Comparison of ENCODE assay signal across 9 cellular contexts in the genomic region with DNA sequence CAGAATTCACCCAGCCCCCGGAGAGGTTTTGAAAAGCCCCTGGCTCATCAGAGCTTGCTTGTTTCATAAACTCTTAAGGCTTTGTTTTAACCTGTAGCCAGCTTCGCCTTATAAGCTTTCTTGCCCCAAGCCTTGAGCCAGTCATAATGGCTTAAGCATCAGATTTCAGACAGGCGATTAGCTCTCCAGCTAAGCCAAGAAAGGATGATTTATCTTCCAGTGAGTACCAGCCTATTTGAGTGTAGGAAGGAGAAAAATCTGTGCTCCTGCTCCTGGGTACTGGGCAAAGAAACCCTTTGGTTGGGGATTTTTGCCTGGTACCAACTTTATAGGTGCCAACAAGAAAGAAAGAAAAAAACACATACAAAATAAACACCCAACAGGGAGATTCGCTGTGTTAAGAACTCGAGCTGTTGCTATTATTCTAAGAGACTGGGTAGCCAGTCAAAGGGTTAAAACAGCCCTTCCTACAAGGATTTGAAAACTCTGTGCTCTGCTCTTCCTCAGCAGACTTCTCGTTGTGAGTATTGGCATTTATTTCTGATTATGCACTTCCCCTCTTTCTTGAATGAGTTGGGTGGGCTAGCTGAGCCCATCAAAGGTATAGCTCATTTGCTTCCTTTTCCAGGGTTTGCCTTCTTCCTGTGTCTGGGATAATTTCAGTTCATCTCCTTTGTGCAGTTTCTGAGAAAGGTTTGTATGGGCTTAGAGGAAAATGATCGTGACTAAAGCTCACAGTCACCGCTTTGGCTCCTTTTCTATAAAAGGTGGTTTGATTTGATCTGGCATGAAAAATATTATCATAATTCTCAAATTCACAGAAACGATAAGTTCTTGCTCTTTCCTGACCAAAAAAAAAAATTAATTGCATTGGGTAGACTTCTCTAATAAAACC.
A peak's percentile ranks its signal among the peaks of the same experiment; 100 is the strongest.
DNase-seq lines count a peak whose midpoint lies in the region; ATAC-seq and TF ChIP-seq lines count a peak whose summit lies in the region.
"Had no signal": no experiment of that assay in that cellular context is flagged by ENCODE, and none has a peak within 500 bp of the region (broad histone marks: within the 10 kb centered on the region; RNA-seq: fewer than 3 reads in every experiment).

No MANE protein-coding gene starts in this region.

- peak overlapping the region; percentile 93 for H3K4me2 ChIP-seq in GM23248 (ENCODE audit: unreplicated experiment)

- DNase-seq in GM23248 (peak; percentile 75), adrenal gland (peak in 2 of 7 donors; percentile 20 to 25), sigmoid colon (no peak), erythroblast (lab: John Stamatoyannopoulos, UW) (no peak), NCI-H1436 treated with DMSO at 0.1 percent for 48 hours (lab: John Stamatoyannopoulos, UW) (no peak), lower lobe of right lung (no peak)
- DNase-seq: NCI-H446 treated with DMSO at 0.1 percent for 48 hours had no signal

- 1 to 5% methylated on average over 9 of the region's 9 CpGs for WGBS in GM23248 (ENCODE audit: low coverage in 1 of 2, low lambda C conversion rate in 2 of 2, missing lambda C conversion rate in 2 of 2), 2 experiments
- 35 to 49% (median 46%) methylated on average over 9 of the region's 9 CpGs for WGBS in adrenal gland, 4 donors
- WGBS in gastroesophageal sphincter (ENCODE audit: low coverage in 1 of 2), 2 donors, result 17 to 18% methylated on average over 8 to 9 of the region's 9 CpGs
- 64 to 80% methylated on average over 9 of the region's 9 CpGs for WGBS in sigmoid colon, 2 donors

- TF ChIP-seq POLR2A in adrenal gland (IDR thresholded peaks at IDR 0.05), result no peak
- peak; percentile 34 to 35 for TF ChIP-seq POLR2A in gastroesophageal sphincter (IDR thresholded peaks at IDR 0.05)
- no peak for TF ChIP-seq POLR2A in sigmoid colon (IDR thresholded peaks at IDR 0.05)
- TF ChIP-seq POLR2A in erythroblast (IDR thresholded peaks at IDR 0.05; ENCODE audit: low read length), result no peak

- H3K9me3 ChIP-seq in GM23248 (ENCODE audit: low read depth), result no peaks in the 10 kb centered on the region
- no peaks in the 10 kb centered on the region for H3K9me3 ChIP-seq in adrenal gland (replicated peaks in 1 of 3)
- no peaks in the 10 kb centered on the region for H3K9me3 ChIP-seq in gastroesophageal sphincter
- no peaks in the 10 kb centered on the region for H3K9me3 ChIP-seq in sigmoid colon
- H3K9me3 ChIP-seq in lower lobe of right lung, result no peaks in the 10 kb centered on the region

- H3K9ac ChIP-seq in GM23248, result peak overlapping the region; percentile 88

- TF ChIP-seq CTCF in adrenal gland (IDR thresholded peaks at IDR 0.05) (no peak), gastroesophageal sphincter (IDR thresholded peaks at IDR 0.05) (no peak), sigmoid colon (IDR thresholded peaks at IDR 0.05) (no peak), lower lobe of right lung (IDR thresholded peaks at IDR 0.05) (no peak)

- TF ChIP-seq EP300 in gastroesophageal sphincter (IDR thresholded peaks at IDR 0.05), result no peak
- TF ChIP-seq EP300 in sigmoid colon (IDR thresholded peaks at IDR 0.05), result no peak

- H3K27ac ChIP-seq in GM23248 (peak overlapping the region; percentile 96), adrenal gland (peak overlapping the region; percentile 21 to 75 (median 66)), gastroesophageal sphincter (peak overlapping the region; percentile 81 to 99 (median 90)), sigmoid colon (peak overlapping the region; percentile 80 to 96 (median 84)), lower lobe of right lung (no peak overlapping the region)

- no peaks in the 10 kb centered on the region for H3K9me2 ChIP-seq in GM23248 (ENCODE audit: insufficient read depth)

- H2AFZ ChIP-seq in GM23248, result peak overlapping the region; percentile 61

- intact Hi-C loops in adrenal gland (cut with DNase I) (no loop called here), sigmoid colon (cut with DNase I) (no loop called here), lower lobe of right lung (cut with DNase I) (no loop called here)

- no peaks in the 10 kb centered on the region for H3K36me3 ChIP-seq in GM23248 (ENCODE audit: low read depth)
- H3K36me3 ChIP-seq in adrenal gland (replicated peaks in 1 of 2), result no peaks in the 10 kb centered on the region
- H3K36me3 ChIP-seq in gastroesophageal sphincter, result no peaks in the 10 kb centered on the region
- H3K36me3 ChIP-seq in sigmoid colon, result no peaks in the 10 kb centered on the region
- no peaks in the 10 kb centered on the region for H3K36me3 ChIP-seq in lower lobe of right lung

- peak overlapping the region; percentile 71 for H3K4me3 ChIP-seq in GM23248
- no peak overlapping the region for H3K4me3 ChIP-seq in adrenal gland
- peak overlapping the region; percentile 44 to 56 for H3K4me3 ChIP-seq in gastroesophageal sphincter
- peak overlapping the region in 3 of 4 donors; percentile 28 to 45 (median 36) for H3K4me3 ChIP-seq in sigmoid colon
- no peak overlapping the region for H3K4me3 ChIP-seq in lower lobe of right lung

- H3K4me1 ChIP-seq in GM23248 (ENCODE audit: insufficient read depth), result peaks cover 43% of the 10 kb centered on the region
- peaks cover 16 to 35% of the 10 kb centered on the region in 2 donors for H3K4me1 ChIP-seq in adrenal gland (replicated peaks in 1 of 2)
- peaks cover 12 to 52% (median 18%) of the 10 kb centered on the region in 3 donors for H3K4me1 ChIP-seq in gastroesophageal sphincter
- H3K4me1 ChIP-seq in sigmoid colon, result peaks cover 0 to 54% (median 39%) of the 10 kb centered on the region in 4 donors
- H3K4me1 ChIP-seq in lower lobe of right lung, result peaks cover 8% of the 10 kb centered on the region

- H3K27me3 ChIP-seq in GM23248 (replicated peaks; ENCODE audit: insufficient read depth) (no peaks in the 10 kb centered on the region), adrenal gland (no peaks in the 10 kb centered on the region), gastroesophageal sphincter (no peaks in the 10 kb centered on the region), sigmoid colon (no peaks in the 10 kb centered on the region), lower lobe of right lung (ENCODE audit: low read depth) (no peaks in the 10 kb centered on the region)

- ATAC-seq in gastroesophageal sphincter, result peak; percentile 38
- no peak for ATAC-seq in HG03095 (IDR thresholded peaks at IDR 0.05; ENCODE audit: unreplicated experiment)
- no peak for ATAC-seq in lower lobe of right lung

- peaks cover 16% of the 10 kb centered on the region; the same call in 1 of the 2 replicates for H3K79me2 ChIP-seq in GM23248 (ENCODE audit: insufficient read depth)

- no peaks in the 10 kb centered on the region for H4K20me1 ChIP-seq in GM23248 (ENCODE audit: insufficient read depth)

- peaks cover 46% of the 10 kb centered on the region for H3F3A ChIP-seq in GM23248 (ENCODE audit: insufficient read depth)

- in situ Hi-C loops in GM23248 (cut with MboI), result no loop called here

Comparison
In these comparisons a context has a peak if more than half of its experiments do, and no peak if none do; other contexts are left out.
1. H3K4me3 ChIP-seq: peak in GM23248 (single experiment), gastroesophageal sphincter (2 of 2) and sigmoid colon (3 of 4); none in adrenal gland (0 of 4) and lower lobe of right lung (single experiment).
2. POLR2A ChIP-seq: peak in gastroesophageal sphincter (2 of 2); none in adrenal gland (0 of 2), sigmoid colon (0 of 2) and erythroblast (single experiment).